8 cellular contexts compared by ENCODE assay signal in the genomic region with DNA sequence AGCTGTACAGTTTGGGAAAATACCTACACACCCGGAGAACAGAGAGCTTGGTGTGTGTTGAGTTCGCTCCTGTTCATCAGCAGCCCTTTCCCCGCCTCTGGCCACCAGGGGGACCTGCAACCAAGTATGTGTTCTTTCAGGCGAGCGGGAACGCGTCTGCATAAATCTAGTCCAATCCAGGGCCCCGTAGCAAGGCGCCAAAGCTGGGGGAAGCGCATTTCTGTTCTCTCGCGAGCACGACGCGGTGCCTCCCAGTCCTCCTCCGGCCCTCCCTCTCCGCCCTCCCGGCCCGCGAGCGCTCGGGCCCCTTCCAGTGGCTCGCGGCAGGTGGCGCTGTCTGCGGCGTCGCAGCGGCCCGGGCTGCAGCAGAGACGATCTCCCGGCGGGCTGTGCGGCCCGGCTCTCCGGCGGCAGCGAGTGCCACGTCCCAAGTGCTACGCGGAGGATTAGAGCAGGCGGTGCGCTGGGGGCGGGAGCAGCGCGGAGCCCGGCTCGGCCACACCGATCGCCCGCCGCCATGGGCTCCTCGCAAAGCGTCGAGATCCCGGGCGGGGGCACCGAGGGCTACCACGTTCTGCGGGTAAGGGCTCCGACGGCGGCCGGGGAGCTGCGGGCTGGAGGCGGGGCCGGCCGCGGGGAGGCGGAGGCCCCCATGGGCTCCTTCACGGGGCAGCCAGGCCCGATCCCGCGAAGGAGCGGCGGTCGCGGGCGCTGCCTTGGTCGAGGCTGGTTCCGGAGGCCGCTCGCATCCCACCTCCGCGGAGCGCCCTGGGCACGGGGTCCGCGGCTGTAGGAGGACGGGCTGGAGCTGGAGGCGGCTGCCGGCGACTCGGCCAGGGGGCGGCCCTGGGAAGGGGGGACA. TPM values are rescaled to one million over a fixed set of nuclear protein-coding genes. Genes with fewer than 3 reads are reported as not detected.
DNase-seq lines count a peak whose midpoint lies in the region; ATAC-seq and TF ChIP-seq lines count a peak whose summit lies in the region.

TSS of gene GORASP2 (plus strand) at position 430 of the 862 bp plus-strand sequence. CDS start at position 518, 88 bp downstream.

- peak; percentile 93 for TF ChIP-seq CTCF in CD8-positive, alpha-beta T cell (IDR thresholded peaks at IDR 0.05)
- TF ChIP-seq CTCF in dorsolateral prefrontal cortex (IDR thresholded peaks at IDR 0.05 in 54 of 56, conservative IDR thresholded peaks at IDR 0.05 in 2 of 56; ENCODE audit: low read depth in 1 of 56, partially characterized antibody in 56 of 56): peak in 55 of 56 donors; percentile 87 to 100 (median 97)
- peak; percentile 97 to 99 (median 98) for TF ChIP-seq CTCF in right lobe of liver (IDR thresholded peaks at IDR 0.05)

- no peaks in the 10 kb centered on the region for H3K27me3 Mint-ChIP-seq in CD8-positive, alpha-beta T cell (ENCODE audit: low read depth)
- no peaks in the 10 kb centered on the region for H3K27me3 Mint-ChIP-seq in activated CD4-positive, alpha-beta memory T cell treated with anti-CD3 and anti-CD28 coated beads for 36 hours

- H3K27me3 ChIP-seq in CD8-positive, alpha-beta T cell (ENCODE audit: insufficient read depth, low read length): no peaks in the 10 kb centered on the region
- H3K27me3 ChIP-seq in dorsolateral prefrontal cortex (no peaks in the 10 kb centered on the region), right lobe of liver (no peaks in the 10 kb centered on the region)

- intact Hi-C loops in CD8-positive, alpha-beta T cell (cut with DNase I, micrococcal nuclease): loop anchor here (1.0 to 10.0 kb wide), 11 partner anchors 44 to 1628 kb away; partner anchors contain the start of genes DCAF17 (in 2 of the 2), METTL5 (in 2 of the 2), UBR3 (in 2 of the 2) and CFAP210 (in 1 of the 2)
- intact Hi-C loops in activated CD4-positive, alpha-beta memory T cell treated with anti-CD3 and anti-CD28 coated beads for 36 hours (cut with micrococcal nuclease): loop anchor here (1.0 to 5.0 kb wide), 8 partner anchors 158 to 1347 kb away; partner anchors contain the start of genes DCAF17, DYNC1I2, HAT1 and PPIG
- intact Hi-C loops in dorsolateral prefrontal cortex (cut with DNase I): loop anchor here (1.0 to 5.0 kb wide), 4 partner anchors 44 to 594 kb away; partner anchors contain the start of genes METTL8 (in 2 of the 2), CYBRD1 (in 1 of the 2) and DCAF17 (in 1 of the 2)
- intact Hi-C loops in right lobe of liver (cut with DNase I): no loop called here

- CTCF ChIA-PET in CD8-positive, alpha-beta T cell (lab: Charles Lee): interaction anchor here (0.6 to 2.9 kb wide), 35 partner anchors 8 to 510 kb away, joined by 3 to 22 read pairs (median 4); partner anchors contain the start of genes DCAF17, METTL8 and TLK1
- CTCF ChIA-PET in activated CD4-positive, alpha-beta memory T cell treated with anti-CD3 and anti-CD28 coated beads for 36 hours (lab: Charles Lee): interaction anchor here (0.6 to 4.3 kb wide), 48 partner anchors 9 to 1101 kb away, joined by 3 to 20 read pairs (median 4); partner anchors contain the start of genes DCAF17 and METTL8

- peaks cover 35% of the 10 kb centered on the region for H3K4me1 Mint-ChIP-seq in CD8-positive, alpha-beta T cell (ENCODE audit: low read depth)
- H3K4me1 Mint-ChIP-seq in activated CD4-positive, alpha-beta memory T cell treated with anti-CD3 and anti-CD28 coated beads for 36 hours (ENCODE audit: low read depth): peaks cover 34% of the 10 kb centered on the region

- H3K27ac Mint-ChIP-seq in CD8-positive, alpha-beta T cell: peak within 1 kb of the TSS; percentile 97
- H3K27ac Mint-ChIP-seq in activated CD4-positive, alpha-beta memory T cell treated with anti-CD3 and anti-CD28 coated beads for 36 hours: peak within 1 kb of the TSS; percentile 96

- peak; percentile 90 for ATAC-seq in CD8-positive, alpha-beta T cell
- ATAC-seq in GM19452 (IDR thresholded peaks at IDR 0.05; ENCODE audit: unreplicated experiment) (peak; percentile 86), right lobe of liver (peak; percentile 95 to 98 (median 96))

- H3K27ac ChIP-seq in CD8-positive, alpha-beta T cell (ENCODE audit: low read depth, low read length): peak within 1 kb of the TSS; percentile 68
- H3K27ac ChIP-seq in dorsolateral prefrontal cortex (peak within 1 kb of the TSS; percentile 46 to 97 (median 88)), right lobe of liver (peak within 1 kb of the TSS; percentile 81 to 93 (median 85))

- DNase-seq in CD8-positive, alpha-beta T cell: peak; percentile 93 to 99 (median 97)
- DNase-seq in HK-2 (ENCODE audit: unreplicated experiment): peak; percentile 99
- DNase-seq in NCI-H82 treated with DMSO at 0.1 percent for 48 hours (lab: John Stamatoyannopoulos, UW; ENCODE audit: unreplicated experiment): peak; percentile 99
- peak; percentile 99 for DNase-seq in activated CD4-positive, alpha-beta memory T cell treated with anti-CD3 and anti-CD28 coated beads for 36 hours
- DNase-seq in dorsolateral prefrontal cortex: peak; percentile 95 to 100 (median 98)
- peak; percentile 99 for DNase-seq in right lobe of liver
- peak; percentile 91 to 98 for DNase-seq in stimulated activated CD4-positive, alpha-beta T cell treated with anti-CD3 and anti-CD28 coated beads, Interleukin-4, amount 100 ng/mL, for 4 hours

- H3K4me3 Mint-ChIP-seq in CD8-positive, alpha-beta T cell: peak within 1 kb of the TSS; percentile 98
- H3K4me3 Mint-ChIP-seq in activated CD4-positive, alpha-beta memory T cell treated with anti-CD3 and anti-CD28 coated beads for 36 hours: peak within 1 kb of the TSS; percentile 97

- H3K9me3 Mint-ChIP-seq in CD8-positive, alpha-beta T cell: no peaks in the 10 kb centered on the region
- H3K9me3 Mint-ChIP-seq in activated CD4-positive, alpha-beta memory T cell treated with anti-CD3 and anti-CD28 coated beads for 36 hours: peaks cover 4% of the 10 kb centered on the region

- H3K9me3 ChIP-seq in CD8-positive, alpha-beta T cell (ENCODE audit: low read length): no peaks in the 10 kb centered on the region
- no peaks in the 10 kb centered on the region for H3K9me3 ChIP-seq in right lobe of liver

- H3K4me1 ChIP-seq in CD8-positive, alpha-beta T cell (ENCODE audit: insufficient read depth, low read length): peaks cover 30% of the 10 kb centered on the region
- peaks cover 0 to 12% (median 5%) of the 10 kb centered on the region in 4 donors for H3K4me1 ChIP-seq in right lobe of liver

- H3K36me3 ChIP-seq in CD8-positive, alpha-beta T cell (ENCODE audit: insufficient read depth, low read length): no peaks in the 10 kb centered on the region
- no peaks in the 10 kb centered on the region for H3K36me3 ChIP-seq in right lobe of liver

- peak within 1 kb of the TSS; percentile 78 for H3K4me3 ChIP-seq in CD8-positive, alpha-beta T cell (ENCODE audit: low read depth, low read length)
- H3K4me3 ChIP-seq in dorsolateral prefrontal cortex: peak within 1 kb of the TSS; percentile 59 to 99 (median 92)
- peak within 1 kb of the TSS; percentile 90 to 97 (median 93) for H3K4me3 ChIP-seq in right lobe of liver

- peaks cover 20% of the 10 kb centered on the region for H3K36me3 Mint-ChIP-seq in CD8-positive, alpha-beta T cell
- H3K36me3 Mint-ChIP-seq in activated CD4-positive, alpha-beta memory T cell treated with anti-CD3 and anti-CD28 coated beads for 36 hours: peaks cover 12% of the 10 kb centered on the region

- peak; percentile 95 for TF ChIP-seq POLR2A in right lobe of liver (IDR thresholded peaks at IDR 0.05)

- 0% methylated on average over 20 of the region's 95 CpGs for WGBS in right lobe of liver (ENCODE audit: insufficient coverage, low coverage, low lambda C conversion rate, missing lambda C conversion rate)

- POLR2A ChIA-PET in CD8-positive, alpha-beta T cell (lab: Charles Lee): interaction anchor here (0.6 to 3.6 kb wide), 19 partner anchors 12 to 801 kb away, joined by 3 to 24 read pairs (median 4); partner anchors contain the start of genes DCAF17, DYNC1I2, METTL8 and TLK1
- POLR2A ChIA-PET in activated CD4-positive, alpha-beta memory T cell treated with anti-CD3 and anti-CD28 coated beads for 36 hours (lab: Charles Lee): interaction anchor here (0.7 to 2.4 kb wide), 10 partner anchors 12 to 1627 kb away, joined by 3 to 13 read pairs (median 4); partner anchors contain the start of genes DCAF17, HAT1, METTL8 and PDK1

RNA-seq across cellular contexts. Expression of gene GORASP2, which starts in this region (rescaled TPM):
- total RNA-seq in CD8-positive, alpha-beta T cell: 100 to 1,000 TPM; 111 to 112 TPM
- 10 to 100 TPM; 64.5 to 73.7 TPM for total RNA-seq in activated CD4-positive, alpha-beta memory T cell treated with anti-CD3 and anti-CD28 coated beads for 36 hours
- 10 to 100 TPM; 28.3 to 69.0 (median 51.0) TPM for total RNA-seq in dorsolateral prefrontal cortex
- 10 to 100 TPM; 32.8 to 47.6 (median 37.6) TPM for total RNA-seq in right lobe of liver

Comparison
In these comparisons a context has a peak if more than half of its experiments do, and no peak if none do; other contexts are left out.
1. Peak in every context shown above with its lines: DNase-seq, ATAC-seq, H3K4me3 ChIP-seq and H3K27ac ChIP-seq.
2. intact Hi-C loops: an anchor here in CD8-positive, alpha-beta T cell (1.0 to 10.0 kb wide), activated CD4-positive, alpha-beta memory T cell treated with anti-CD3 and anti-CD28 coated beads for 36 hours (1.0 to 5.0 kb wide) and dorsolateral prefrontal cortex (1.0 to 5.0 kb wide); none called in right lobe of liver.